22 cellular contexts compared by ENCODE assay signal in genomic region chr7:4823442-4824119, GRCh38. TPM values are rescaled to one million over a fixed set of nuclear protein-coding genes. Genes with fewer than 3 reads are reported as not detected.
DNase-seq lines count a peak whose midpoint lies in the region; ATAC-seq and TF ChIP-seq lines count a peak whose summit lies in the region.
"Had no signal": no experiment of that assay in that cellular context is flagged by ENCODE, and none has a peak within 500 bp of the region (broad histone marks: within the 10 kb centered on the region; RNA-seq: fewer than 3 reads in every experiment).

No MANE protein-coding gene starts in this region.

- H3K4me3 ChIP-seq in osteoblast (ENCODE audit: insufficient read depth, low read length) = no peak overlapping the region
- H3K4me3 ChIP-seq: BLaER1 treated with 17β-estradiol and CSF1 and Interleukin-3, amounts not matched to agents 10 nM and 100 nM had no signal

- H3K4ac ChIP-seq in H9 (ENCODE audit: low read depth, low read length) = no peak overlapping the region

- no peak overlapping the region for H3K18ac ChIP-seq in H9 (ENCODE audit: insufficient read length, low read depth, low read length)

- H3K9me3 ChIP-seq in H9 (ENCODE audit: control insufficient read depth, low read depth, low read length) (no peaks in the 10 kb centered on the region), osteoblast (ENCODE audit: low read depth, low read length) (no peaks in the 10 kb centered on the region)
- H3K9me3 ChIP-seq: BLaER1 treated with 17β-estradiol and CSF1 and Interleukin-3, amounts not matched to agents 10 nM and 100 nM had no signal

- H2BK120ac ChIP-seq in H9 (ENCODE audit: low read depth, low read length, poor library complexity, severe bottlenecking) = no peak overlapping the region

- H3K9me3 Mint-ChIP-seq in H9 (no peaks in the 10 kb centered on the region), brain (no peaks in the 10 kb centered on the region)
- H3K9me3 Mint-ChIP-seq: HFFc6 had no signal

- H3K27ac ChIP-seq in H9 (ENCODE audit: insufficient read length, low read depth, low read length) = no peak overlapping the region
- no peak overlapping the region for H3K27ac ChIP-seq in osteoblast (ENCODE audit: low read depth, low read length)
- H3K27ac ChIP-seq: BLaER1 treated with 17β-estradiol and CSF1 and Interleukin-3, amounts not matched to agents 10 nM and 100 nM; HL-60 had no signal

- H4K5ac ChIP-seq in H9 (ENCODE audit: insufficient read length, low read depth, low read length) = no peak overlapping the region

- no peak overlapping the region for H3K4me2 ChIP-seq in H9 (ENCODE audit: insufficient read depth, insufficient read length, low read length)
- H3K4me2 ChIP-seq in osteoblast (ENCODE audit: insufficient read depth, low read length) = no peak overlapping the region

- TF ChIP-seq CTCF in H9 (conservative IDR thresholded peaks at IDR 0.05) = no peak
- no peak for TF ChIP-seq CTCF in brain (conservative IDR thresholded peaks at IDR 0.05)
- no peak for TF ChIP-seq CTCF in osteoblast (IDR thresholded peaks at IDR 0.05; ENCODE audit: extremely low read depth, low read depth, low read length)

- H3K27me3 ChIP-seq in H9 (ENCODE audit: insufficient read depth, low read length) (no peaks in the 10 kb centered on the region), osteoblast (ENCODE audit: insufficient read depth, low read length) (peaks cover 15% of the 10 kb centered on the region)

- no peaks in the 10 kb centered on the region for H3K4me1 Mint-ChIP-seq in H9
- H3K4me1 Mint-ChIP-seq in brain = no peaks in the 10 kb centered on the region
- H3K4me1 Mint-ChIP-seq: CD4-positive, alpha-beta memory T cell had no signal

- no peak overlapping the region for H2BK20ac ChIP-seq in H9 (ENCODE audit: low read depth, low read length, poor library complexity, severe bottlenecking)

- H2AK5ac ChIP-seq in H9 (ENCODE audit: insufficient read length, low read length) = no peak overlapping the region

- H2BK15ac ChIP-seq in H9 (ENCODE audit: low read depth, low read length) = no peak overlapping the region

- DNase-seq in G401 (ENCODE audit: low spot score) = peak; percentile 83
- DNase-seq in H9 = peak; percentile 23
- peak; percentile 56 for DNase-seq in osteoblast (ENCODE audit: insufficient read length, low spot score, missing footprints)
- DNase-seq in COLO829 (ENCODE audit: low spot score) = no peak
- DNase-seq in AG08395 (ENCODE audit: low spot score) = no peak
- DNase-seq: CD4-positive, alpha-beta memory T cell; GF-D8; HFFc6; Karpas-422; NCI-H1417; NCI-H1694 treated with DMSO at 0.1 percent for 48 hours; NCI-H446; NCI-H526; OCI-M1; Right ventricle myocardium superior; SW 1271 had no signal

- no peak overlapping the region for H3T11ph ChIP-seq in H9 (ENCODE audit: low read length)

- no peak overlapping the region for H3K27ac Mint-ChIP-seq in H9
- peak overlapping the region in 3 of 5 experiments; percentile 28 to 67 (median 34) for H3K27ac Mint-ChIP-seq in brain
- H3K27ac Mint-ChIP-seq: HFFc6 had no signal

- no peak overlapping the region for H3K23ac ChIP-seq in H9 (ENCODE audit: insufficient read length, low read depth, low read length)

- H3K27me3 Mint-ChIP-seq in H9 (ENCODE audit: low read depth) = no peaks in the 10 kb centered on the region; the same call in 1 of the 2 replicates
- no peaks in the 10 kb centered on the region for H3K27me3 Mint-ChIP-seq in brain

- H2AFZ ChIP-seq in H9 (ENCODE audit: low read length) = no peak overlapping the region
- no peak overlapping the region for H2AFZ ChIP-seq in osteoblast (ENCODE audit: low read length)

- no peak overlapping the region for H2BK5ac ChIP-seq in H9 (ENCODE audit: insufficient read length, low read length)

- no peak for ATAC-seq in HG02938 (IDR thresholded peaks at IDR 0.05; ENCODE audit: unreplicated experiment)

- no peak overlapping the region for H4K91ac ChIP-seq in H9 (ENCODE audit: insufficient read length, low read depth, low read length)

- H3K79me2 ChIP-seq in H9 (ENCODE audit: insufficient read depth, low read length) (no peaks in the 10 kb centered on the region), osteoblast (ENCODE audit: insufficient read depth, low read length) (no peaks in the 10 kb centered on the region)

- H3K36me3 Mint-ChIP-seq in H9 (ENCODE audit: insufficient read depth in 1 of 3, low read depth in 3 of 3) = peaks cover 0 to 3% (median 0%) of the 10 kb centered on the region in 3 experiments; a peak in 2 of 7 replicates
- H3K36me3 Mint-ChIP-seq in brain = peaks cover 9% of the 10 kb centered on the region
- H3K36me3 Mint-ChIP-seq: CD4-positive, alpha-beta memory T cell had no signal

- no peak overlapping the region for H4K8ac ChIP-seq in H9 (replicated peaks; ENCODE audit: insufficient read length, low read depth, low read length)

- in situ Hi-C loops in G401 (cut with HindIII; ENCODE audit: low sequenced_read_pairs) = no loop called here

- no peak overlapping the region for H3K4me3 Mint-ChIP-seq in H9
- no peak overlapping the region for H3K4me3 Mint-ChIP-seq in brain
- H3K4me3 Mint-ChIP-seq: CD4-positive, alpha-beta memory T cell; HFFc6 had no signal

- no CpG with 5 or more reads among the region's 14 CpGs for WGBS in H9 (ENCODE audit: extremely low coverage, insufficient read length, low lambda C conversion rate)

- no peaks in the 10 kb centered on the region for H4K20me1 ChIP-seq in H9 (ENCODE audit: control insufficient read depth, insufficient read depth, insufficient read length)
- no peaks in the 10 kb centered on the region for H4K20me1 ChIP-seq in osteoblast (ENCODE audit: insufficient read depth, low read length)
- H4K20me1 ChIP-seq: BLaER1 treated with 17β-estradiol and CSF1 and Interleukin-3, amounts not matched to agents 10 nM and 100 nM had no signal

- no peaks in the 10 kb centered on the region for H3K23me2 ChIP-seq in H9 (ENCODE audit: insufficient read length, low read depth, low read length, poor library complexity, severe bottlenecking)

- no peak overlapping the region for H3K9ac ChIP-seq in H9 (ENCODE audit: extremely low read depth, insufficient read length, low read length)

- no peaks in the 10 kb centered on the region for H3K79me1 ChIP-seq in H9 (ENCODE audit: insufficient read depth, low read depth, low read length, poor library complexity, severe bottlenecking)

- no peak overlapping the region for H3K56ac ChIP-seq in H9 (ENCODE audit: insufficient read length, low read depth, low read length)

- no peaks in the 10 kb centered on the region for H3K36me3 ChIP-seq in osteoblast (ENCODE audit: insufficient read depth, low read length)
- H3K36me3 ChIP-seq: BLaER1 treated with 17β-estradiol and CSF1 and Interleukin-3, amounts not matched to agents 10 nM and 100 nM had no signal

- H3K4me1 ChIP-seq in H9 (ENCODE audit: insufficient read depth, low read length) (no peaks in the 10 kb centered on the region), osteoblast (ENCODE audit: insufficient read depth, low read length) (no peaks in the 10 kb centered on the region)

- H2BK12ac ChIP-seq in H9 (ENCODE audit: insufficient read length, low read depth, low read length) = no peak overlapping the region

- no peak overlapping the region for H3K14ac ChIP-seq in H9 (ENCODE audit: insufficient read depth, low read length)

RNA-seq across cellular contexts. Expression of gene PAPOLB, which starts 38.2 kb away (rescaled TPM):
- total RNA-seq in G401 (2014; rRNA removed; shearing (Covaris generic)) = 0.34 TPM in 1 of 2 replicates, not detected in the other
- total RNA-seq in H9 (2021) (0.04 and 0.13 TPM in 2 replicates), osteoblast (under 0.01 and 0.36 TPM in 2 replicates)
- polyA plus RNA-seq in brain (ENCODE audit: insufficient read depth, low read depth, low replicate concordance) = not detected
- total RNA-seq: CD4-positive, alpha-beta memory T cell; HFFc6; HT-29; M059J had no signal
- polyA plus RNA-seq: CD4-positive, alpha-beta memory T cell had no signal

RNA-seq across cellular contexts. Expression of gene AP5Z1, which starts 48.2 kb away (rescaled TPM):
- 53.5 and 56.9 TPM in 2 replicates for total RNA-seq in G401 (2014; rRNA removed; shearing (Covaris generic))
- 38.3 and 39.2 TPM in 2 replicates for total RNA-seq in H9 (2021)
- polyA plus RNA-seq in brain (ENCODE audit: insufficient read depth, low read depth, low replicate concordance) = 19.5 TPM
- total RNA-seq in osteoblast = 63.9 and 73.1 TPM in 2 replicates

RNA-seq across cellular contexts. Expression of gene RADIL, which starts 59.9 kb away (rescaled TPM):
- total RNA-seq in G401 (2014; rRNA removed; shearing (Covaris generic)) = 7.3 and 14.8 TPM in 2 replicates
- total RNA-seq in H9 (2021) (3.5 and 4.7 TPM in 2 replicates), osteoblast (0.29 and 1.1 TPM in 2 replicates)
- 15.3 TPM for polyA plus RNA-seq in brain (ENCODE audit: insufficient read depth, low read depth, low replicate concordance)
- total RNA-seq: CD4-positive, alpha-beta memory T cell; HT-29; M059J had no signal
- polyA plus RNA-seq: CD4-positive, alpha-beta memory T cell had no signal

Comparison
In these comparisons a context has a peak if more than half of its experiments do, and no peak if none do; other contexts are left out.
1. DNase-seq: peak in G401 (single experiment), H9 (single experiment) and osteoblast (single experiment); none in COLO829 (single experiment) and AG08395 (single experiment).
2. H3K27ac Mint-ChIP-seq: peak in brain (3 of 5); none in H9 (0 of 3).